Comparison of ENCODE assay signal across 1 cellular context in genomic region chr19:5903054-5903501, GRCh38.
TF ChIP-seq lines count a peak whose summit lies in the region.

No MANE protein-coding gene starts in this region.

TF ChIP-seq in HepG2, 621 proteins besides CTCF, POLR2A, EP300 and RAD21:
- TF ChIP-seq, protein P1, sequence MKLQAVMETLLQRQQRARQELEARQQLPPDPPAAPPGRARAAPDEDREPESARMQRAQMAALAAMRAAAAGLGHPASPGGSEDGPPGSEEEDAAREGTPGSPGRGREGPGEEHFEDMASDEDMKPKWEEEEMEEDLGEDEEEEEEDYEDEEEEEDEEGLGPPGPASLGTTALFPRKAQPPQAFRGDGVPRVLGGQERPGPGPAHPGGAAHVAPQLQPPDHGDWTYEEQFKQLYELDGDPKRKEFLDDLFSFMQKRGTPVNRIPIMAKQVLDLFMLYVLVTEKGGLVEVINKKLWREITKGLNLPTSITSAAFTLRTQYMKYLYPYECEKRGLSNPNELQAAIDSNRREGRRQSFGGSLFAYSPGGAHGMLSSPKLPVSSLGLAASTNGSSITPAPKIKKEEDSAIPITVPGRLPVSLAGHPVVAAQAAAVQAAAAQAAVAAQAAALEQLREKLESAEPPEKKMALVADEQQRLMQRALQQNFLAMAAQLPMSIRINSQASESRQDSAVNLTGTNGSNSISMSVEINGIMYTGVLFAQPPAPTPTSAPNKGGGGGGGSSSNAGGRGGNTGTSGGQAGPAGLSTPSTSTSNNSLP (IDR thresholded peaks at IDR 0.05; ENCODE audit: low read depth, low read length), result no peak
- TF ChIP-seq LCORL (IDR thresholded peaks at IDR 0.05) (no peak), LCORL (CRISPR knock-in tag; IDR thresholded peaks at IDR 0.05) (peak; percentile 8; the same call in 1 of the 2 replicates), ZNF878 (CRISPR knock-in tag; IDR thresholded peaks at IDR 0.05) (0 out of 2 replicates have a peak, but pooled peaks have one; percentile 12), ZSCAN22 (CRISPR knock-in tag; IDR thresholded peaks at IDR 0.05) (no peak), PLSCR1 (CRISPR knock-in tag; IDR thresholded peaks at IDR 0.05; ENCODE audit: borderline replicate concordance) (0 out of 2 replicates have a peak, but pooled peaks have one; percentile 27), HNF4G (IDR thresholded peaks at IDR 0.05; ENCODE audit: borderline replicate concordance, low read depth, low read length) (no peak), HNF4G (CRISPR knock-in tag; IDR thresholded peaks at IDR 0.05; ENCODE audit: borderline replicate concordance, low read depth) (0 out of 2 replicates have a peak, but pooled peaks have one; percentile 3)
- TF ChIP-seq, protein P2, sequence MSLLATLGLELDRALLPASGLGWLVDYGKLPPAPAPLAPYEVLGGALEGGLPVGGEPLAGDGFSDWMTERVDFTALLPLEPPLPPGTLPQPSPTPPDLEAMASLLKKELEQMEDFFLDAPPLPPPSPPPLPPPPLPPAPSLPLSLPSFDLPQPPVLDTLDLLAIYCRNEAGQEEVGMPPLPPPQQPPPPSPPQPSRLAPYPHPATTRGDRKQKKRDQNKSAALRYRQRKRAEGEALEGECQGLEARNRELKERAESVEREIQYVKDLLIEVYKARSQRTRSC (CRISPR knock-in tag; IDR thresholded peaks at IDR 0.05; ENCODE audit: low read depth), result 0 out of 2 replicates have a peak, but pooled peaks have one; percentile 4
